ENCODE assay signal across 20 cellular contexts in the genomic region with DNA sequence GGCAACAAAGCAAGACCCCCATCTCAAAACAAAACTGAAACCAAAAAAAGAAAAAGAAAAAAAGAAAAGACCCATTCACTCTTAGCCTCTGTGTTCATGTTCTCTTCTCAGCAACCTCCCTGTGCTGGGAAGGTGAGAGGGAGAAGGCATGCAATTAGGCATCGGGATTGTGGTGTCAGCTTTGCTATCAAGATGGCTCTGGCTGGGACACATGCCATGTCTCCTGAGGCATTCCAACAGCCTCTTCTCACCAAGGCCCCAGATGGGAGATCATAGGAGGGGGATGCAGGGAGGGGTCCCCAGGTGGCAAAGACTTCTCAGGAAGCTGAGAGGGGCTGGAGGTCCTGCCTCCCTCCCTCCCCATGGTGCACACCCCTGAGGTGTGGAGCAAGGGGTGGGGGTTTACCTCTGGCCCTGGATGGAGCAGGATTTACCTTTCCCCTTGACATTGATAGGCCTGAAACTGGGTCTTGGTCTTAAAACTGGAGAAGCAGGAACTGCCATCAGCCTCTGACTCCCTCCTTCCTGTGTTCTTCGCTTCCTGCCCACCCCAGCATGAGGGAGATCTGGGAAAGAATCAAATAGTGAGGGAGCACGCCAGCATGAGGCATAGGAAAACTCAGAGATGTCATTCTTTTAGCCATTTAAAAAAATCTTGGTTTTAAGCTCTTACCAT.
DNase-seq lines count a peak whose midpoint lies in the region; ATAC-seq, FAIRE-seq and TF ChIP-seq lines count a peak whose summit lies in the region.
"Had no signal": no experiment of that assay in that cellular context is flagged by ENCODE, and none has a peak within 500 bp of the region (broad histone marks: within the 10 kb centered on the region; RNA-seq: fewer than 3 reads in every experiment).

No MANE protein-coding gene starts in this region.

- no peak for TF ChIP-seq CTCF in DND-41 (IDR thresholded peaks at IDR 0.05; ENCODE audit: borderline replicate concordance, extremely low read depth, low read length, poor library complexity, severe bottlenecking)
- no peak for TF ChIP-seq CTCF in osteoblast (IDR thresholded peaks at IDR 0.05; ENCODE audit: extremely low read depth, low read depth, low read length)

- H3K36me3 ChIP-seq in DND-41 (ENCODE audit: insufficient read depth, low read length) = no peaks in the 10 kb centered on the region
- H3K36me3 ChIP-seq in osteoblast (ENCODE audit: insufficient read depth, low read length) = no peaks in the 10 kb centered on the region

- no peaks in the 10 kb centered on the region for H3K4me1 ChIP-seq in DND-41 (ENCODE audit: insufficient read depth, low read length)
- H3K4me1 ChIP-seq in osteoblast (ENCODE audit: insufficient read depth, low read length) = peaks cover 24% of the 10 kb centered on the region

- ATAC-seq in DND-41 (ENCODE audit: insufficient read depth, low read depth) = peak; percentile 27; the same call in 1 of the 3 replicates
- ATAC-seq: Right ventricle myocardium inferior had no signal

- peaks cover 12% of the 10 kb centered on the region for H3K27me3 ChIP-seq in DND-41 (ENCODE audit: insufficient read depth, low read length, poor library complexity)
- no peaks in the 10 kb centered on the region for H3K27me3 ChIP-seq in osteoblast (ENCODE audit: insufficient read depth, low read length)

- H2AFZ ChIP-seq in DND-41 (ENCODE audit: low read depth, low read length) (no peak overlapping the region; the same call in 1 of the 2 replicates), osteoblast (ENCODE audit: low read length) (peak overlapping the region; percentile 12)

- H3K4me2 ChIP-seq in DND-41 (ENCODE audit: insufficient read depth, low read length) = no peak overlapping the region
- no peak overlapping the region for H3K4me2 ChIP-seq in osteoblast (ENCODE audit: insufficient read depth, low read length)

- FAIRE-seq in RCC 7860 (lab: Jason Lieb, UNC) = no peak

- H3K9ac ChIP-seq in DND-41 (ENCODE audit: low read depth, low read length) = no peak overlapping the region

- H3K27ac ChIP-seq in DND-41 (ENCODE audit: low read length) (no peak overlapping the region), osteoblast (ENCODE audit: low read depth, low read length) (no peak overlapping the region)
- H3K27ac ChIP-seq: SK-N-MC had no signal

- DNase-seq in DND-41 (no peak), HT1080 (ENCODE audit: low read depth) (peak; percentile 22), dermis blood vessel endothelial cell (peak; percentile 62), osteoblast (ENCODE audit: insufficient read length, low spot score, missing footprints) (no peak), RCC 7860 (ENCODE audit: low spot score) (no peak), hippocampal formation (lab: John Stamatoyannopoulos, UW) (no peak), islet precursor cell (no peak)
- DNase-seq: ACHN; CD4-positive, alpha-beta T cell; GOT3; Karpas-422; MV-4-11; NCI-H1436; NCI-H2081 treated with DMSO at 0.1 percent for 48 hours; NCI-H226; NCI-H526; NK-92 treated with Interleukin-12 subunit alpha and Interleukin-12 subunit beta, amount 100 ng/mL, for 24 hours; OCI-M1 had no signal

- no peaks in the 10 kb centered on the region for H3K79me2 ChIP-seq in DND-41 (ENCODE audit: insufficient read depth, low read length)
- no peaks in the 10 kb centered on the region for H3K79me2 ChIP-seq in osteoblast (ENCODE audit: insufficient read depth, low read length)

- H3K4me3 ChIP-seq in DND-41 (ENCODE audit: low read depth in 1 of 2, low read length in 2 of 2) (no peak overlapping the region), osteoblast (ENCODE audit: insufficient read depth, low read length) (no peak overlapping the region)
- H3K4me3 ChIP-seq: SK-N-MC had no signal

- H3K9me3 ChIP-seq in DND-41 (ENCODE audit: insufficient read depth, low read length, severe bottlenecking) (no peaks in the 10 kb centered on the region), osteoblast (ENCODE audit: low read depth, low read length) (no peaks in the 10 kb centered on the region)

- H4K20me1 ChIP-seq in DND-41 (ENCODE audit: insufficient read depth, low read length) (no peaks in the 10 kb centered on the region; the same call in 1 of the 2 replicates), osteoblast (ENCODE audit: insufficient read depth, low read length) (no peaks in the 10 kb centered on the region)

Comparison
In these comparisons a context has a peak if more than half of its experiments do, and no peak if none do; other contexts are left out.
1. DNase-seq: peak in HT1080 (single experiment) and dermis blood vessel endothelial cell (single experiment); none in DND-41 (single experiment), osteoblast (single experiment), RCC 7860 (single experiment), hippocampal formation (0 of 2) and islet precursor cell (single experiment).